ENCODE assay signal across 9 cellular contexts in genomic region chr16:81401035-81401950, GRCh38. TPM values are rescaled to one million over a fixed set of nuclear protein-coding genes. Genes with fewer than 3 reads are reported as not detected.
A peak's percentile ranks its signal among the peaks of the same experiment; 100 is the strongest.
DNase-seq lines count a peak whose midpoint lies in the region; TF ChIP-seq lines count a peak whose summit lies in the region.
"Had no signal": no experiment of that assay in that cellular context is flagged by ENCODE, and none has a peak within 500 bp of the region (broad histone marks: within the 10 kb centered on the region; RNA-seq: fewer than 3 reads in every experiment).

No MANE protein-coding gene starts in this region.

- H3K4me1 ChIP-seq in skeletal muscle satellite cell (ENCODE audit: control insufficient read depth, insufficient read depth, low read length), result peaks cover 23% of the 10 kb centered on the region

- peak; percentile 63 for DNase-seq in DMS53 (lab: John Stamatoyannopoulos, UW)
- no peak for DNase-seq in DMS53 treated with DMSO at 0.1 percent for 48 hours (lab: John Stamatoyannopoulos, UW; ENCODE audit: unreplicated experiment)
- DNase-seq in RKO (ENCODE audit: low spot score), result peak; percentile 24
- peak; percentile 81 for DNase-seq in fibroblast of pulmonary artery (ENCODE audit: low read depth)
- DNase-seq in NCI-H2171 treated with DMSO at 0.1 percent for 48 hours (lab: John Stamatoyannopoulos, UW), result no peak
- no peak for DNase-seq in NCI-H1105 treated with DMSO at 0.1 percent for 48 hours (lab: John Stamatoyannopoulos, UW)
- DNase-seq in NCI-H2029 (lab: John Stamatoyannopoulos, UW), result no peak

- H3K36me3 ChIP-seq in skeletal muscle satellite cell (ENCODE audit: insufficient read depth, low read length), result no peaks in the 10 kb centered on the region

- no peak overlapping the region for H3K4me3 ChIP-seq in fibroblast of pulmonary artery (replicated peaks; ENCODE audit: low read depth, low read length)
- H3K4me3 ChIP-seq in skeletal muscle satellite cell (ENCODE audit: low read length), result peak overlapping the region; percentile 22

- TF ChIP-seq CTCF in fibroblast of pulmonary artery (IDR thresholded peaks at IDR 0.05; ENCODE audit: low read length, missing control alignments), result no peak

- H3K9me3 ChIP-seq in skeletal muscle satellite cell (replicated peaks; ENCODE audit: low read length), result no peaks in the 10 kb centered on the region

- no peak overlapping the region for H3K9ac ChIP-seq in skeletal muscle satellite cell (ENCODE audit: low read depth, low read length)
- H3K9ac ChIP-seq: KMS-11 had no signal

- peak overlapping the region; percentile 60 for H3K4me2 ChIP-seq in skeletal muscle satellite cell (ENCODE audit: low read length)
- H3K4me2 ChIP-seq: KMS-11 had no signal

- H3K27me3 ChIP-seq in skeletal muscle satellite cell (ENCODE audit: control insufficient read depth, insufficient read depth, low read length), result no peaks in the 10 kb centered on the region

RNA-seq across cellular contexts. Expression of gene CMIP, which starts 43.3 kb away (rescaled TPM):
- total RNA-seq in skeletal muscle satellite cell (2012; rRNA removed), result 7.4 and 10.9 TPM in 2 replicates

Comparison
In these comparisons a context has a peak if more than half of its experiments do, and no peak if none do; other contexts are left out.
1. DNase-seq: peak in DMS53 (single experiment), RKO (single experiment) and fibroblast of pulmonary artery (single experiment); none in DMS53 treated with DMSO at 0.1 percent for 48 hours (single experiment), NCI-H2171 treated with DMSO at 0.1 percent for 48 hours (single experiment), NCI-H1105 treated with DMSO at 0.1 percent for 48 hours (single experiment) and NCI-H2029 (single experiment).